ENCODE assay signal across 2 cellular contexts in the genomic region with DNA sequence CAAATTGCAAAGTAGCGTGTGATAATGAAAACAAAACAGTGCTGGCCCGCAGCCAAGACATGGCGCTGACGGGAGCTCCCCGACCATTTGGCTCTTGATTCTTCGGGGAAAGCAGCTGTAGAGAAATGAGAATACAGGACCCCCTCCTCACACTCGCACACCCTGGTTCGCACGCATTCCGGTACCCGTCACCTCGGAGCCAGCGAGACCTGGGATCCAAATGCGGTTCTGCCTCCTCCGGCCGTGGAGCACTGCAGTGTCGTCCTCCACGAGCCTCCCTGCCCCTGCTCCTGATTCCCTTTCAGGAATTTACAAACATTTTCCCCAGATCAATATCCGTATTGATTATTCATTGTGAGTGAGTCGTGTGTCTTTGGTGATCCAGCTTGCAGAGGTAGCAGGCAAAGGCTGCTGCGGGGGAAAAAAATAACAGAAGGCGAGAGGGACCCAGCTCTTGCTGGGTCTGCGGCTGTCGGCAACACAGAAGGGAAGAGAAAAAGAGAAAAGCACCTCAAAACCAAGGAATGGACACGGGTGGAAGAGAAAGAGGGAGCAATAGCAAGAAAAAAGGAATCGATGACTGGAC.
TF ChIP-seq lines count a peak whose summit lies in the region.

No MANE protein-coding gene starts in this region.

TF ChIP-seq in HepG2, 621 proteins besides CTCF, POLR2A, EP300 and RAD21:
- TF ChIP-seq NCOR1 (IDR thresholded peaks at IDR 0.05; ENCODE audit: borderline replicate concordance, low read length) (peak; percentile 28; the same call in 1 of the 2 replicates), BCL6 (CRISPR knock-in tag; IDR thresholded peaks at IDR 0.05) (peak; percentile 49; the same call in 1 of the 2 replicates), THAP11 (CRISPR knock-in tag; IDR thresholded peaks at IDR 0.05) (no peak), MTF1 (CRISPR knock-in tag; IDR thresholded peaks at IDR 0.05) (no peak), ZNF263 (CRISPR knock-in tag; IDR thresholded peaks at IDR 0.05) (peak; percentile 65; the same call in 1 of the 2 replicates), ZNF292 (CRISPR knock-in tag; IDR thresholded peaks at IDR 0.05; ENCODE audit: borderline replicate concordance, low read depth) (peak; percentile 44; the same call in 1 of the 2 replicates), CCAR2 (optimal IDR thresholded peaks at IDR 0.05; ENCODE audit: low read depth, low read length) (no peak), ONECUT2 (CRISPR knock-in tag; IDR thresholded peaks at IDR 0.05) (no peak), KAT2B (IDR thresholded peaks at IDR 0.05; ENCODE audit: borderline replicate concordance, low read depth, low read length) (peak; percentile 93; the same call in 1 of the 2 replicates), KDM5B (CRISPR knock-in tag; IDR thresholded peaks at IDR 0.05; ENCODE audit: borderline replicate concordance) (peak; percentile 19; the same call in 1 of the 2 replicates), SCMH1 (CRISPR knock-in tag; IDR thresholded peaks at IDR 0.05; ENCODE audit: borderline replicate concordance) (0 out of 2 replicates have a peak, but pooled peaks have one; percentile 47), NFYB (CRISPR knock-in tag; IDR thresholded peaks at IDR 0.05) (no peak)
- TF ChIP-seq, protein P1, sequence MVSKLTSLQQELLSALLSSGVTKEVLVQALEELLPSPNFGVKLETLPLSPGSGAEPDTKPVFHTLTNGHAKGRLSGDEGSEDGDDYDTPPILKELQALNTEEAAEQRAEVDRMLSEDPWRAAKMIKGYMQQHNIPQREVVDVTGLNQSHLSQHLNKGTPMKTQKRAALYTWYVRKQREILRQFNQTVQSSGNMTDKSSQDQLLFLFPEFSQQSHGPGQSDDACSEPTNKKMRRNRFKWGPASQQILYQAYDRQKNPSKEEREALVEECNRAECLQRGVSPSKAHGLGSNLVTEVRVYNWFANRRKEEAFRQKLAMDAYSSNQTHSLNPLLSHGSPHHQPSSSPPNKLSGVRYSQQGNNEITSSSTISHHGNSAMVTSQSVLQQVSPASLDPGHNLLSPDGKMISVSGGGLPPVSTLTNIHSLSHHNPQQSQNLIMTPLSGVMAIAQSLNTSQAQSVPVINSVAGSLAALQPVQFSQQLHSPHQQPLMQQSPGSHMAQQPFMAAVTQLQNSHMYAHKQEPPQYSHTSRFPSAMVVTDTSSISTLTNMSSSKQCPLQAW (CRISPR knock-in tag; IDR thresholded peaks at IDR 0.05): no peak
- TF ChIP-seq, protein P2, sequence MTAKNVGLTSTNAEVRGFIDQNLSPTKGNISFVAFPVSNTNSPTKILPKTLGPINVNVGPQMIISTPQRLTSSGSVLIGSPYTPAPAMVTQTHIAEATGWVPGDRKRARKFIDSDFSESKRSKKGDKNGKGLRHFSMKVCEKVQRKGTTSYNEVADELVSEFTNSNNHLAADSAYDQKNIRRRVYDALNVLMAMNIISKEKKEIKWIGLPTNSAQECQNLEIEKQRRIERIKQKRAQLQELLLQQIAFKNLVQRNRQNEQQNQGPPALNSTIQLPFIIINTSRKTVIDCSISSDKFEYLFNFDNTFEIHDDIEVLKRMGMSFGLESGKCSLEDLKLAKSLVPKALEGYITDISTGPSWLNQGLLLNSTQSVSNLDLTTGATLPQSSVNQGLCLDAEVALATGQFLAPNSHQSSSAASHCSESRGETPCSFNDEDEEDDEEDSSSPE (CRISPR knock-in tag; IDR thresholded peaks at IDR 0.05): no peak
- TF ChIP-seq, protein P3, sequence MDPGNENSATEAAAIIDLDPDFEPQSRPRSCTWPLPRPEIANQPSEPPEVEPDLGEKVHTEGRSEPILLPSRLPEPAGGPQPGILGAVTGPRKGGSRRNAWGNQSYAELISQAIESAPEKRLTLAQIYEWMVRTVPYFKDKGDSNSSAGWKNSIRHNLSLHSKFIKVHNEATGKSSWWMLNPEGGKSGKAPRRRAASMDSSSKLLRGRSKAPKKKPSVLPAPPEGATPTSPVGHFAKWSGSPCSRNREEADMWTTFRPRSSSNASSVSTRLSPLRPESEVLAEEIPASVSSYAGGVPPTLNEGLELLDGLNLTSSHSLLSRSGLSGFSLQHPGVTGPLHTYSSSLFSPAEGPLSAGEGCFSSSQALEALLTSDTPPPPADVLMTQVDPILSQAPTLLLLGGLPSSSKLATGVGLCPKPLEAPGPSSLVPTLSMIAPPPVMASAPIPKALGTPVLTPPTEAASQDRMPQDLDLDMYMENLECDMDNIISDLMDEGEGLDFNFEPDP (CRISPR knock-in tag; conservative IDR thresholded peaks at IDR 0.05): no peak

TF ChIP-seq in H1, 55 proteins besides CTCF, POLR2A, EP300 and RAD21:
- no peak for TF ChIP-seq EGR1 (IDR thresholded peaks at IDR 0.05; ENCODE audit: borderline replicate concordance, low read depth, low read length)
- no peak for TF ChIP-seq CTBP2 (IDR thresholded peaks at IDR 0.05; ENCODE audit: borderline replicate concordance, insufficient read depth, insufficient read length, low read length)
- TF ChIP-seq TAF7 (optimal IDR thresholded peaks at IDR 0.05; ENCODE audit: borderline replicate concordance, low read depth, low read length): no peak
- TF ChIP-seq TAF1 (IDR thresholded peaks at IDR 0.05; ENCODE audit: low read depth, low read length): no peak
- TF ChIP-seq ZNF274 (IDR thresholded peaks at IDR 0.05; ENCODE audit: borderline replicate concordance, extremely low read depth, low read length): no peak
- TF ChIP-seq, protein P4, sequence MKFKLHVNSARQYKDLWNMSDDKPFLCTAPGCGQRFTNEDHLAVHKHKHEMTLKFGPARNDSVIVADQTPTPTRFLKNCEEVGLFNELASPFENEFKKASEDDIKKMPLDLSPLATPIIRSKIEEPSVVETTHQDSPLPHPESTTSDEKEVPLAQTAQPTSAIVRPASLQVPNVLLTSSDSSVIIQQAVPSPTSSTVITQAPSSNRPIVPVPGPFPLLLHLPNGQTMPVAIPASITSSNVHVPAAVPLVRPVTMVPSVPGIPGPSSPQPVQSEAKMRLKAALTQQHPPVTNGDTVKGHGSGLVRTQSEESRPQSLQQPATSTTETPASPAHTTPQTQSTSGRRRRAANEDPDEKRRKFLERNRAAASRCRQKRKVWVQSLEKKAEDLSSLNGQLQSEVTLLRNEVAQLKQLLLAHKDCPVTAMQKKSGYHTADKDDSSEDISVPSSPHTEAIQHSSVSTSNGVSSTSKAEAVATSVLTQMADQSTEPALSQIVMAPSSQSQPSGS (IDR thresholded peaks at IDR 0.05; ENCODE audit: low read length): no peak
- TF ChIP-seq KDM5A (IDR thresholded peaks at IDR 0.05; ENCODE audit: low read length): no peak
- TF ChIP-seq KDM4A (IDR thresholded peaks at IDR 0.05; ENCODE audit: low read depth, low read length, severe bottlenecking): no peak
- no peak for TF ChIP-seq SIRT6 (IDR thresholded peaks at IDR 0.05; ENCODE audit: low read length)
- TF ChIP-seq RXRA (IDR thresholded peaks at IDR 0.05; ENCODE audit: insufficient read depth, low read depth, low read length): no peak
- no peak for TF ChIP-seq BRCA1 (IDR thresholded peaks at IDR 0.05; ENCODE audit: low read depth, low read length)
- no peak for TF ChIP-seq RFX5 (IDR thresholded peaks at IDR 0.05; ENCODE audit: borderline replicate concordance, low read depth, low read length)
